8 cellular contexts compared by ENCODE assay signal in genomic region chr4:118684873-118685811, GRCh38. TPM values are rescaled to one million over a fixed set of nuclear protein-coding genes. Genes with fewer than 3 reads are reported as not detected.
A peak's percentile ranks its signal among the peaks of the same experiment; 100 is the strongest.
DNase-seq lines count a peak whose midpoint lies in the region.

METTL14 (plus strand) TSS chr4:118685392; CDS start chr4:118685535, 143 bp downstream.

- H3K9me3 ChIP-seq in SJCRH30 (replicated peaks) (no peaks in the 10 kb centered on the region), neuron (ENCODE audit: low read length) (no peaks in the 10 kb centered on the region), subcutaneous abdominal adipose tissue (ENCODE audit: control insufficient read depth in 5 of 5, low read length in 5 of 5) (no peaks in the 10 kb centered on the region)

- H3K27ac ChIP-seq in SJCRH30 (peak within 1 kb of the TSS; percentile 58), subcutaneous abdominal adipose tissue (ENCODE audit: low read depth, low read length) (peak within 1 kb of the TSS; percentile 86)

- H3K4me3 ChIP-seq in H7 (ENCODE audit: insufficient read depth, low read depth, low read length) (peak within 1 kb of the TSS; percentile 85), SJCRH30 (peak within 1 kb of the TSS; percentile 76), neuron (ENCODE audit: low read length) (peak within 1 kb of the TSS; percentile 87), subcutaneous abdominal adipose tissue (ENCODE audit: low read depth in 1 of 5, low read length in 5 of 5) (peak within 1 kb of the TSS; percentile 77 to 98 (median 87))

- no peaks in the 10 kb centered on the region; the same call in 1 of the 2 replicates for H3K36me3 ChIP-seq in H7 (replicated peaks; ENCODE audit: control insufficient read depth, insufficient read depth, low read length)
- peaks cover 10% of the 10 kb centered on the region for H3K36me3 ChIP-seq in SJCRH30
- H3K36me3 ChIP-seq in neuron (ENCODE audit: insufficient read depth, low read length) = peaks cover 19% of the 10 kb centered on the region
- peaks cover 4 to 17% (median 14%) of the 10 kb centered on the region in 5 donors for H3K36me3 ChIP-seq in subcutaneous abdominal adipose tissue (ENCODE audit: control insufficient read depth in 5 of 5, insufficient read depth in 5 of 5, low read length in 5 of 5)

- no peaks in the 10 kb centered on the region for H3K27me3 ChIP-seq in H7 (ENCODE audit: control insufficient read depth, insufficient read depth, low read length)
- no peaks in the 10 kb centered on the region for H3K27me3 ChIP-seq in SJCRH30
- no peaks in the 10 kb centered on the region for H3K27me3 ChIP-seq in neuron (ENCODE audit: insufficient read depth, low read length)
- no peaks in the 10 kb centered on the region for H3K27me3 ChIP-seq in subcutaneous abdominal adipose tissue (ENCODE audit: control insufficient read depth in 5 of 5, insufficient read depth in 4 of 5, low read length in 5 of 5)

- in situ Hi-C loops in G401 (cut with HindIII; ENCODE audit: low sequenced_read_pairs) = no loop called here

- DNase-seq in G401 (ENCODE audit: low spot score) = peak; percentile 93
- peak; percentile 84 for DNase-seq in H7
- peak; percentile 85 for DNase-seq in M059J (ENCODE audit: low read depth)
- peak; percentile 95 to 97 for DNase-seq in SJCRH30
- peak; percentile 80 for DNase-seq in activated gamma-delta T cell treated with anti-CD3 and anti-CD28 coated beads, Interleukin-2, amount 50 U/mL, for 16 hours (ENCODE audit: low read depth)
- peak; percentile 91 for DNase-seq in foreskin melanocyte

- H3K4me1 ChIP-seq in SJCRH30 (peaks cover 10% of the 10 kb centered on the region; the same call in 1 of the 2 replicates), neuron (ENCODE audit: insufficient read depth, low read length) (peaks cover 14% of the 10 kb centered on the region), subcutaneous abdominal adipose tissue (ENCODE audit: control insufficient read depth in 5 of 5, insufficient read depth in 5 of 5, low read length in 5 of 5) (peaks cover 0 to 20% (median 18%) of the 10 kb centered on the region in 5 donors)

- peak within 1 kb of the TSS; percentile 64 to 96 (median 90) for H3K9ac ChIP-seq in subcutaneous abdominal adipose tissue (ENCODE audit: low read length in 5 of 5)

- peak within 1 kb of the TSS; percentile 83 for H2AFZ ChIP-seq in neuron (ENCODE audit: low read depth, low read length)

RNA-seq across cellular contexts. Expression of gene METTL14, which starts in this region (rescaled TPM):
- 3.8 and 28.7 TPM in 2 replicates for total RNA-seq in G401 (2014; rRNA removed; shearing (Covaris generic))
- 21.6 and 24.3 TPM in 2 replicates for total RNA-seq in H7 (2014; rRNA removed; shearing (Covaris generic))
- total RNA-seq in M059J (2014; rRNA removed; shearing (Covaris generic)) = 35.5 and 44.8 TPM in 2 replicates
- total RNA-seq in SJCRH30 (2014; rRNA removed; shearing (Covaris generic)) = 37.4 and 39.5 TPM in 2 replicates

Comparison
In these comparisons a context has a peak if more than half of its experiments do, and no peak if none do; other contexts are left out.
1. Peak in every context shown above with its lines: DNase-seq, H3K4me3 ChIP-seq and H3K27ac ChIP-seq.